8 cellular contexts compared by ENCODE assay signal in genomic region chr1:211578640-211579433, GRCh38. TPM values are rescaled to one million over a fixed set of nuclear protein-coding genes. Genes with fewer than 3 reads are reported as not detected.
DNase-seq lines count a peak whose midpoint lies in the region; ATAC-seq lines count a peak whose summit lies in the region.

SLC30A1 (minus strand) TSS chr1:211579161; CDS start chr1:211578612, 549 bp downstream.

- DNase-seq in NCI-H187 (lab: John Stamatoyannopoulos, UW) (peak; percentile 77 to 88), T-helper 2 cell (peak; percentile 99 to 100 (median 99)), anterior cingulate cortex (lab: John Stamatoyannopoulos, UW) (peak; percentile 89 to 100 (median 99)), right cardiac atrium (peak; percentile 100), aorta (peak; percentile 100)

- H3K9ac ChIP-seq in rectal smooth muscle tissue (ENCODE audit: low read length) = peak within 1 kb of the TSS; percentile 82

- H3K27me3 ChIP-seq in right cardiac atrium (ENCODE audit: control insufficient read depth, insufficient read depth) = no peaks in the 10 kb centered on the region
- H3K27me3 ChIP-seq in rectal smooth muscle tissue (ENCODE audit: control insufficient read depth, insufficient read depth, low read length) = no peaks in the 10 kb centered on the region
- H3K27me3 ChIP-seq in aorta (ENCODE audit: control insufficient read depth in 1 of 2, insufficient read depth in 2 of 2, low read length in 1 of 2) = no peaks in the 10 kb centered on the region

- ATAC-seq in GM18498 (IDR thresholded peaks at IDR 0.05; ENCODE audit: unreplicated experiment) (peak; percentile 86), HG02938 (IDR thresholded peaks at IDR 0.05; ENCODE audit: unreplicated experiment) (peak; percentile 84), right cardiac atrium (peak; percentile 97 to 98), aorta (ENCODE audit: low FRiP score) (peak; percentile 96)

- peaks cover 8% of the 10 kb centered on the region for H3K4me1 ChIP-seq in right cardiac atrium (ENCODE audit: control insufficient read depth, insufficient read depth, low read length)
- H3K4me1 ChIP-seq in rectal smooth muscle tissue (ENCODE audit: control insufficient read depth, insufficient read depth, low read length) = peaks cover 7% of the 10 kb centered on the region
- H3K4me1 ChIP-seq in aorta (ENCODE audit: control insufficient read depth in 1 of 2, insufficient read depth in 2 of 2, low read length in 2 of 2) = peaks cover 2 to 7% of the 10 kb centered on the region in 2 donors

- H3K9me3 ChIP-seq in right cardiac atrium (ENCODE audit: control insufficient read depth, low read length) = no peaks in the 10 kb centered on the region
- H3K9me3 ChIP-seq in aorta (ENCODE audit: control insufficient read depth, low read length) = no peaks in the 10 kb centered on the region

- intact Hi-C loops in right cardiac atrium (cut with DNase I) = loop anchor here (5.0 to 10.0 kb wide), 6 partner anchors 53 to 78 kb away; no protein-coding TSS in a partner anchor
- intact Hi-C loops in aorta (cut with DNase I) = loop anchor here (2.0 to 5.0 kb wide), 3 partner anchors 33 to 66 kb away; no protein-coding TSS in a partner anchor

- H3K4me3 ChIP-seq in right cardiac atrium (ENCODE audit: low read length) (peak within 1 kb of the TSS; percentile 80), rectal smooth muscle tissue (ENCODE audit: low read length) (peak within 1 kb of the TSS; percentile 86), aorta (ENCODE audit: low read length in 2 of 2) (peak within 1 kb of the TSS; percentile 95 to 97)

- under 1% methylated on average over 97 of the region's 97 CpGs for WGBS in right cardiac atrium
- WGBS in aorta, 2 donors = 0 to 1% methylated on average over 73 to 97 of the region's 97 CpGs

- H3K36me3 ChIP-seq in rectal smooth muscle tissue (ENCODE audit: control insufficient read depth, insufficient read depth, low read length) = peaks cover 4% of the 10 kb centered on the region
- peaks cover 0 to 3% of the 10 kb centered on the region in 2 donors for H3K36me3 ChIP-seq in aorta (ENCODE audit: control insufficient read depth in 1 of 2, insufficient read depth in 2 of 2, low read length in 1 of 2)

- peak within 1 kb of the TSS; percentile 97 for H3K27ac ChIP-seq in right cardiac atrium (ENCODE audit: low read length)
- peak within 1 kb of the TSS; percentile 85 for H3K27ac ChIP-seq in rectal smooth muscle tissue (ENCODE audit: low read depth, low read length)
- H3K27ac ChIP-seq in aorta (ENCODE audit: low read depth in 1 of 2, low read length in 2 of 2) = peak within 1 kb of the TSS; percentile 94 to 98

RNA-seq across cellular contexts. Expression of gene SLC30A1, which starts in this region (rescaled TPM):
- total RNA-seq in right cardiac atrium (10 to 100 TPM; 14.5 to 19.2 (median 14.8) TPM), aorta (10 to 100 TPM; 17.0 to 24.4 TPM)
- polyA plus RNA-seq in right cardiac atrium (6.0 TPM), aorta (1 to 10 TPM; 6.1 to 7.8 TPM)

Comparison
In these comparisons a context has a peak if more than half of its experiments do, and no peak if none do; other contexts are left out.
1. Peak in every context shown above with its lines: DNase-seq, ATAC-seq, H3K4me3 ChIP-seq and H3K27ac ChIP-seq.